In the genomic region with DNA sequence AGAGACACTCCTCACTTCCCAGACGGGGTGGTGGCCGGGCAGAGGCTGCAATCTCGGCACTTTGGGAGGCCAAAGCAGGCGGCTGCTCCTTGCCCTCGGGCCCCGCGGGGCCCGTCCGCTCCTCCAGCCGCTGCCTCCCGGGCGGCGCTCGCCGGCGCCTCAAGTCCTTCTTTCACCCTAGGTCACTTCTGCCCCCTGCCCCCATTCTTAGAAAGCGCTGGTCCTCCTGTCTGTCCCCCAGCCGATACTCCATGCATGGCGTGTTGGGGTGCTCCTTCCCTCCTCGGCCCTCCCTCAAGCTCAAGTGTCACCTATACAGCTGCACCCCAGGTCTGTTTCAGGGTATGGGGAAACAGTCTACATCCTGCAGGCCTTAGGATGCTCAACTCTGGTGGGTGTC, we compare ENCODE assay signal across 8 cellular contexts. TPM values are rescaled to one million over a fixed set of nuclear protein-coding genes. Genes with fewer than 3 reads are reported as not detected.
A peak's percentile ranks its signal among the peaks of the same experiment; 100 is the strongest.
DNase-seq lines count a peak whose midpoint lies in the region; TF ChIP-seq lines count a peak whose summit lies in the region.
"Not testable (repeated sequence)": the region's sequence is repeated elsewhere in the genome, so short reads cannot be mapped to it uniquely, and the experiment has no call there.

No MANE protein-coding gene starts in this region.

- H3K27me3 ChIP-seq in GM23248 (replicated peaks; ENCODE audit: insufficient read depth); mesenchymal stem cell (ENCODE audit: control insufficient read depth in 1 of 2, insufficient read depth in 1 of 2, low read length in 2 of 2); osteoblast (ENCODE audit: insufficient read depth, low read length); subcutaneous abdominal adipose tissue (ENCODE audit: control insufficient read depth in 5 of 5, insufficient read depth in 4 of 5, low read length in 5 of 5); vagina: not testable (repeated sequence)

- not testable (repeated sequence) for H2BK120ac ChIP-seq in mesenchymal stem cell (ENCODE audit: low read depth, low read length)

- not testable (repeated sequence) for H3K4me1 Mint-ChIP-seq in endothelial cell (ENCODE audit: unreplicated experiment)

- H3K4ac ChIP-seq in mesenchymal stem cell (ENCODE audit: low read depth in 1 of 2, low read length in 2 of 2): not testable (repeated sequence)

- H3K4me2 ChIP-seq in GM23248 (ENCODE audit: unreplicated experiment); mesenchymal stem cell (ENCODE audit: low read length, poor library complexity, severe bottlenecking); osteoblast (ENCODE audit: insufficient read depth, low read length): not testable (repeated sequence)

- H3K4me3 Mint-ChIP-seq in endothelial cell (ENCODE audit: unreplicated experiment): peak overlapping the region; percentile 21

- H3K9ac ChIP-seq in GM23248; subcutaneous abdominal adipose tissue (ENCODE audit: low read length in 5 of 5): not testable (repeated sequence)
- H3K9ac ChIP-seq in mesenchymal stem cell (ENCODE audit: low read length): peak overlapping the region; percentile 64

- not testable (repeated sequence) for H3K18ac ChIP-seq in mesenchymal stem cell (ENCODE audit: low read depth in 1 of 2, low read length in 2 of 2)

- H3K27me3 Mint-ChIP-seq in endothelial cell (ENCODE audit: unreplicated experiment): not testable (repeated sequence)

- peaks cover 10% of the 10 kb centered on the region for H3K9me3 Mint-ChIP-seq in endothelial cell (ENCODE audit: unreplicated experiment)

- not testable (repeated sequence) for TF ChIP-seq POLR2A in vagina (IDR thresholded peaks at IDR 0.05)

- H3K9me2 ChIP-seq in GM23248 (ENCODE audit: insufficient read depth): not testable (repeated sequence)

- not testable (repeated sequence) for H3K79me1 ChIP-seq in mesenchymal stem cell (replicated peaks; ENCODE audit: low read length, poor library complexity, severe bottlenecking)

- H3K27ac Mint-ChIP-seq in endothelial cell (ENCODE audit: unreplicated experiment): not testable (repeated sequence)

- H3F3A ChIP-seq in GM23248 (ENCODE audit: insufficient read depth): peaks cover 18% of the 10 kb centered on the region

- not testable (repeated sequence) for TF ChIP-seq CTCF in endothelial cell (IDR thresholded peaks at IDR 0.05; ENCODE audit: unreplicated experiment); osteoblast (IDR thresholded peaks at IDR 0.05; ENCODE audit: extremely low read depth, low read depth, low read length); vagina (IDR thresholded peaks at IDR 0.05)

- H2BK15ac ChIP-seq in mesenchymal stem cell (ENCODE audit: low read depth, poor library complexity, severe bottlenecking): not testable (repeated sequence)

- H3K36me3 ChIP-seq in GM23248 (ENCODE audit: low read depth); mesenchymal stem cell (ENCODE audit: control insufficient read depth in 1 of 2, insufficient read depth in 2 of 2, low read depth in 1 of 2, low read length in 2 of 2); osteoblast (ENCODE audit: insufficient read depth, low read length); subcutaneous abdominal adipose tissue (ENCODE audit: control insufficient read depth in 5 of 5, insufficient read depth in 5 of 5, low read length in 5 of 5); vagina: not testable (repeated sequence)

- not testable (repeated sequence) for H3K27ac ChIP-seq in GM23248; mesenchymal stem cell (ENCODE audit: low read length, poor library complexity, severe bottlenecking); osteoblast (ENCODE audit: low read depth, low read length)
- H3K27ac ChIP-seq in caudate nucleus (ENCODE audit: low read depth, low read length) (peak overlapping the region; percentile 67), subcutaneous abdominal adipose tissue (ENCODE audit: low read depth, low read length) (peak overlapping the region; percentile 30), vagina (peak overlapping the region; percentile 67)

- not testable (repeated sequence) for H3K14ac ChIP-seq in mesenchymal stem cell (ENCODE audit: low read length in 2 of 2)

- 94 to 96% methylated on average over 11 to 19 of the region's 20 CpGs for WGBS in GM23248 (ENCODE audit: low coverage in 1 of 2, low lambda C conversion rate in 2 of 2, missing lambda C conversion rate in 2 of 2), 2 experiments
- WGBS in mesenchymal stem cell: 95% methylated on average over 20 of the region's 20 CpGs

- in situ Hi-C loops in GM23248 (cut with MboI): not testable (repeated sequence)

- H2BK12ac ChIP-seq in mesenchymal stem cell (ENCODE audit: low read length in 2 of 2): not testable (repeated sequence)

- H4K91ac ChIP-seq in mesenchymal stem cell (ENCODE audit: low read length): not testable (repeated sequence)

- H3K9me3 ChIP-seq in GM23248 (ENCODE audit: low read depth); mesenchymal stem cell (ENCODE audit: control insufficient read depth, low read length); osteoblast (ENCODE audit: low read depth, low read length); subcutaneous abdominal adipose tissue (ENCODE audit: control insufficient read depth in 5 of 5, low read length in 5 of 5); vagina: not testable (repeated sequence)

- H3K4me1 ChIP-seq in GM23248 (ENCODE audit: insufficient read depth): peaks cover 17% of the 10 kb centered on the region
- not testable (repeated sequence) for H3K4me1 ChIP-seq in mesenchymal stem cell (ENCODE audit: control insufficient read depth, insufficient read depth, low read depth, low read length); osteoblast (ENCODE audit: insufficient read depth, low read length); vagina
- H3K4me1 ChIP-seq in subcutaneous abdominal adipose tissue (ENCODE audit: control insufficient read depth in 5 of 5, insufficient read depth in 5 of 5, low read length in 5 of 5): peaks cover 0 to 12% (median 8%) of the 10 kb centered on the region in 5 donors

- H2AFZ ChIP-seq in GM23248: peak overlapping the region; percentile 82; the same call in 1 of the 2 replicates
- not testable (repeated sequence) for H2AFZ ChIP-seq in mesenchymal stem cell (ENCODE audit: low read depth, low read length); osteoblast (ENCODE audit: low read length)

- not testable (repeated sequence) for H2AK5ac ChIP-seq in mesenchymal stem cell (ENCODE audit: low read length, severe bottlenecking)

- not testable (repeated sequence) for H3K79me2 ChIP-seq in GM23248 (ENCODE audit: insufficient read depth); osteoblast (ENCODE audit: insufficient read depth, low read length)

- not testable (repeated sequence) for H4K8ac ChIP-seq in mesenchymal stem cell (ENCODE audit: low read length)

- not testable (repeated sequence) for H4K20me1 ChIP-seq in GM23248 (ENCODE audit: insufficient read depth); osteoblast (ENCODE audit: insufficient read depth, low read length)

- H3K4me3 ChIP-seq in GM23248; osteoblast (ENCODE audit: insufficient read depth, low read length); subcutaneous abdominal adipose tissue (ENCODE audit: low read depth in 1 of 5, low read length in 5 of 5); vagina: not testable (repeated sequence)
- peak overlapping the region in 1 of 2 experiments; percentile 1 for H3K4me3 ChIP-seq in mesenchymal stem cell (ENCODE audit: insufficient read depth in 1 of 2, low read depth in 1 of 2, low read length in 2 of 2)

- intact Hi-C loops in vagina (cut with DNase I): not testable (repeated sequence)

- peaks cover 31% of the 10 kb centered on the region for H3K36me3 Mint-ChIP-seq in endothelial cell (ENCODE audit: low read depth, unreplicated experiment)

- not testable (repeated sequence) for H2BK5ac ChIP-seq in mesenchymal stem cell (ENCODE audit: low read depth, low read length, poor library complexity, severe bottlenecking)

- DNase-seq in Ammon's horn (ENCODE audit: low spot score) (peak; percentile 1), osteoblast (ENCODE audit: insufficient read length, low spot score, missing footprints) (peak; percentile 36), vagina (ENCODE audit: extremely low spot score in 2 of 2) (peak; percentile 80 to 88)
- not testable (repeated sequence) for DNase-seq in GM23248; caudate nucleus (lab: John Stamatoyannopoulos, UW); endothelial cell (ENCODE audit: low spot score); mesenchymal stem cell

- H3K23ac ChIP-seq in mesenchymal stem cell (ENCODE audit: low read length in 2 of 2): not testable (repeated sequence)

RNA-seq across cellular contexts. Expression of a gene that starts 13.5 kb away (rescaled TPM):
- 33.0 and 33.1 TPM in 2 replicates for total RNA-seq in GM23248 (2014; rRNA removed; shearing (Covaris generic))
- 23.9 and 24.3 TPM in 2 replicates for polyA plus RNA-seq in GM23248 (2016; fragmentation: Nextera tagmentation; extraction: Ambion mirVana)
- total RNA-seq in endothelial cell (ENCODE audit: unreplicated experiment) (182 TPM), osteoblast (83.7 and 85.4 TPM in 2 replicates), vagina (60.9 TPM)
- 61.3 TPM for polyA plus RNA-seq in mesenchymal stem cell (2013, experiment 1 of 2)
- 58.6 TPM for polyA plus RNA-seq in mesenchymal stem cell (2013, experiment 2 of 2)
